Comparison of ENCODE assay signal across 15 cellular contexts in the genomic region with DNA sequence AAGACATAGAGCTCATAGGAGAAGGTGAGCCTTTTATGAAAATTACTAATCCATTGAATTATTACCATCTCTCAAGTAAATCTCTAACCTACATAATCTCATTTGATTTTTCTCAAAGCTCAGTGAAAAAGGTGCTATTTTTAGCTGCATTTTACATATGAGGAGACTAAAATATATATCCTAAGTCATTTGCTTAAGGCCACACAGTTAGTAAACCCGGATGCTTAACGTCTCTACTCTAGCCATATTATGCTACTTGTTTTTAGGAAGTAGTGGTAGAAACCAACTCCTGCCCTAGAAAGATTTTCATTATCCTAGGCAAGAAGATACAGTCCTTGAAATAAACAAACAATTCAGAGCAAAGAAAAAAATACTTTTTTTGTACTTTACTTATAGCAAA.
"Had no signal": no experiment of that assay in that cellular context is flagged by ENCODE, and none has a peak within 500 bp of the region (broad histone marks: within the 10 kb centered on the region; RNA-seq: fewer than 3 reads in every experiment).

No MANE protein-coding gene starts in this region.

- DNase-seq: activated CD4-positive, alpha-beta T cell treated with anti-CD3 and anti-CD28 coated beads, Interleukin-2, amount 50 U/mL, for 4 hours; activated CD8-positive, alpha-beta memory T cell treated with anti-CD3 and anti-CD28 coated beads, Interleukin-2, amount 10 ng/mL, durations not matched to agents 7 days and 5 days; activated effector memory CD4-positive, alpha-beta T cell treated with anti-CD3 and anti-CD28 coated beads, Interleukin-2, amount 50 U/mL, for 16 hours; activated T-cell treated with anti-CD3 and anti-CD28 coated beads, Interleukin-2, amount 50 U/mL, for 4 hours; brain microvascular endothelial cell; cerebellar nuclear complex; endodermal cell; erythroblast; hippocampal formation; kidney glomerular epithelial cell; ovary; stimulated activated CD4-positive, alpha-beta T cell treated with anti-CD3 and anti-CD28 coated beads, Interleukin-12 subunit alpha, Interleukin-12 subunit beta, amount 100 ng/mL, for 4 hours; stimulated activated naive CD4-positive, alpha-beta T cell treated with Interleukin-2 at 50 U/mL for 16 hours; upper lobe of left lung had no signal

- ATAC-seq: activated CD4-positive, CD25-positive, alpha-beta regulatory T cell treated with anti-CD3 and anti-CD28 coated beads, Interleukin-2, amount 50 U/mL, for 24 hours; activated CD8-positive, alpha-beta memory T cell treated with anti-CD3 and anti-CD28 coated beads, Interleukin-2, amount 10 ng/mL, durations not matched to agents 7 days and 5 days; activated T-cell treated with anti-CD3 and anti-CD28 coated beads, Interleukin-2, amount 50 U/mL, for 4 hours had no signal
